Comparison of ENCODE assay signal across 8 cellular contexts in genomic region chr10:31929260-31929985, GRCh38. TPM values are rescaled to one million over a fixed set of nuclear protein-coding genes. Genes with fewer than 3 reads are reported as not detected.
DNase-seq lines count a peak whose midpoint lies in the region; ATAC-seq and TF ChIP-seq lines count a peak whose summit lies in the region.

No MANE protein-coding gene starts in this region.

- DNase-seq in PC-3 = peak; percentile 25
- peak in 37 of 56 donors; percentile 14 to 77 (median 50) for DNase-seq in amygdala (lab: John Stamatoyannopoulos, UW)
- DNase-seq in cardiac muscle cell (ENCODE audit: low read depth in 1 of 2, low spot score in 1 of 2) = peak; percentile 27 to 46
- DNase-seq in osteoblast (ENCODE audit: insufficient read length, low spot score, missing footprints) = peak; percentile 80
- no peak for DNase-seq in NCI-H1048 (lab: John Stamatoyannopoulos, UW)

- TF ChIP-seq CTCF in PC-3 (conservative IDR thresholded peaks at IDR 0.05; ENCODE audit: low read depth, low read length) (no peak), cardiac muscle cell (IDR thresholded peaks at IDR 0.05; ENCODE audit: low read depth, low read length) (no peak), osteoblast (IDR thresholded peaks at IDR 0.05; ENCODE audit: extremely low read depth, low read depth, low read length) (no peak)

- H3K4me2 ChIP-seq in PC-3 (ENCODE audit: low read length) (peak overlapping the region; percentile 83), osteoblast (ENCODE audit: insufficient read depth, low read length) (peak overlapping the region; percentile 85)

- peak overlapping the region; percentile 69 for H3K27ac ChIP-seq in ACC112 (ENCODE audit: low read depth, low read length)
- H3K27ac ChIP-seq in PC-3 (ENCODE audit: low read length) = peak overlapping the region; percentile 43
- H3K27ac ChIP-seq in cardiac muscle cell = peak overlapping the region; percentile 98
- H3K27ac ChIP-seq in osteoblast (ENCODE audit: low read depth, low read length) = peak overlapping the region; percentile 88

- no peak for TF ChIP-seq POLR2A in GM18505 (IDR thresholded peaks at IDR 0.05; ENCODE audit: borderline replicate concordance, extremely low read depth, insufficient read depth, insufficient read length)

- H3K9ac ChIP-seq in PC-3 (ENCODE audit: low read length) = peak overlapping the region; percentile 78

- H3K36me3 ChIP-seq in ACC112 (ENCODE audit: insufficient read depth, low read length) (no peaks in the 10 kb centered on the region), PC-3 (ENCODE audit: low read depth, low read length) (no peaks in the 10 kb centered on the region), cardiac muscle cell (no peaks in the 10 kb centered on the region), osteoblast (ENCODE audit: insufficient read depth, low read length) (no peaks in the 10 kb centered on the region)

- H3F3A ChIP-seq in PC-3 (ENCODE audit: low read length, unreplicated experiment) = no peaks in the 10 kb centered on the region

- H3K4me1 ChIP-seq in ACC112 (ENCODE audit: control insufficient read depth, insufficient read depth, low read length, unreplicated experiment) (peaks cover 17% of the 10 kb centered on the region), PC-3 (ENCODE audit: insufficient read depth, low read length) (peaks cover 22% of the 10 kb centered on the region), cardiac muscle cell (ENCODE audit: low read depth) (peaks cover 24% of the 10 kb centered on the region), osteoblast (ENCODE audit: insufficient read depth, low read length) (peaks cover 22% of the 10 kb centered on the region)

- H4K20me1 ChIP-seq in PC-3 (ENCODE audit: low read length) = peaks cover 17% of the 10 kb centered on the region; the same call in 1 of the 2 replicates
- peaks cover 15% of the 10 kb centered on the region for H4K20me1 ChIP-seq in osteoblast (ENCODE audit: insufficient read depth, low read length)

- CTCF ChIA-PET in PC-3 (lab: Charles Lee) = interaction anchor here (1.0 kb wide), 1 partner anchor 67 kb away, joined by 10 read pairs; no protein-coding TSS in a partner anchor

- peak overlapping the region; percentile 68 for H2AFZ ChIP-seq in ACC112 (ENCODE audit: low read length, unreplicated experiment)
- peak overlapping the region; percentile 85 for H2AFZ ChIP-seq in PC-3 (ENCODE audit: low read length)
- H2AFZ ChIP-seq in osteoblast (ENCODE audit: low read length) = peak overlapping the region; percentile 74

- H3K9me3 ChIP-seq in PC-3 (ENCODE audit: low read length) = no peaks in the 10 kb centered on the region
- H3K9me3 ChIP-seq in cardiac muscle cell (ENCODE audit: low read depth) = no peaks in the 10 kb centered on the region
- H3K9me3 ChIP-seq in osteoblast (ENCODE audit: low read depth, low read length) = no peaks in the 10 kb centered on the region

- H3K4me3 ChIP-seq in ACC112 (ENCODE audit: low read depth, low read length) (peak overlapping the region; percentile 89), PC-3 (ENCODE audit: low read length) (peak overlapping the region; percentile 85), cardiac muscle cell (peak overlapping the region; percentile 69), osteoblast (ENCODE audit: insufficient read depth, low read length) (peak overlapping the region; percentile 87)

- H3K27me3 ChIP-seq in ACC112 (ENCODE audit: insufficient read depth, low read length) (no peaks in the 10 kb centered on the region), PC-3 (ENCODE audit: low read length) (no peaks in the 10 kb centered on the region), cardiac muscle cell (no peaks in the 10 kb centered on the region), osteoblast (ENCODE audit: insufficient read depth, low read length) (no peaks in the 10 kb centered on the region)

- H3K79me2 ChIP-seq in ACC112 (ENCODE audit: control insufficient read depth, insufficient read depth, low read length, unreplicated experiment) = peaks cover 49% of the 10 kb centered on the region
- peaks cover 36% of the 10 kb centered on the region for H3K79me2 ChIP-seq in PC-3 (ENCODE audit: low read length)
- H3K79me2 ChIP-seq in osteoblast (ENCODE audit: insufficient read depth, low read length) = peaks cover 42% of the 10 kb centered on the region

- ATAC-seq in GM18505 (IDR thresholded peaks at IDR 0.05; ENCODE audit: unreplicated experiment) (peak; percentile 5), HG03108 (IDR thresholded peaks at IDR 0.05; ENCODE audit: unreplicated experiment) (peak; percentile 5), PC-3 (peak; percentile 14)

- intact Hi-C loops in PC-3 (cut with micrococcal nuclease) = loop anchor here (2.0 to 5.0 kb wide), 2 partner anchors 15 to 67 kb away; no protein-coding TSS in a partner anchor

- H3K9me2 ChIP-seq in PC-3 (replicated peaks; ENCODE audit: low read length) = no peaks in the 10 kb centered on the region

- POLR2A ChIA-PET in PC-3 (lab: Charles Lee; ENCODE audit: unreplicated experiment) = interaction anchor here (0.5 to 0.6 kb wide), 2 partner anchors 7 to 33 kb away, joined by 7 to 8 read pairs; no protein-coding TSS in a partner anchor

- TSS peak; percentile 68 for BruUV-seq in PC-3 (replicated peaks; lab: Mats Ljungman, UMichigan)

RNA-seq across cellular contexts. Expression of gene ARHGAP12, which starts 0.8 kb away (rescaled TPM):
- total RNA-seq in PC-3 (2014; rRNA removed) = 13.6 and 16.6 TPM in 2 replicates
- total RNA-seq in cardiac muscle cell = 25.2 and 29.1 TPM in 2 replicates
- 12.7 and 18.7 TPM in 2 replicates for polyA plus RNA-seq in cardiac muscle cell
- total RNA-seq in osteoblast = 68.4 and 76.0 TPM in 2 replicates

Comparison
In these comparisons a context has a peak if more than half of its experiments do, and no peak if none do; other contexts are left out.
1. H3K27ac ChIP-seq: peak in every context shown above with its lines; median percentile 98 in cardiac muscle cell; 88 in osteoblast; 69 in ACC112; 43 in PC-3.